ENCODE assay signal across 17 cellular contexts in genomic region chr11:124475265-124475664, GRCh38.
"Had no signal": no experiment of that assay in that cellular context is flagged by ENCODE, and none has a peak within 500 bp of the region (broad histone marks: within the 10 kb centered on the region; RNA-seq: fewer than 3 reads in every experiment).

No MANE protein-coding gene starts in this region.

- ATAC-seq: heart left ventricle; naive thymus-derived CD4-positive, alpha-beta T cell; psoas muscle; right lobe of liver had no signal

- DNase-seq: effector CD4-positive, alpha-beta T cell; endodermal cell; heart left ventricle; hippocampal formation; kidney glomerular epithelial cell; mesendoderm; naive thymus-derived CD4-positive, alpha-beta T cell; nephron progenitor cell; psoas muscle; retina; right lobe of liver; spleen; stimulated activated CD4-positive, alpha-beta T cell treated with anti-CD3 and anti-CD28 coated beads, Interleukin-15, amount 100 ng/mL, for 24 hours; stimulated activated CD4-positive, alpha-beta T cell treated with anti-CD3 and anti-CD28 coated beads, Interleukin-1b, Interleukin-23, amount 100 ng/mL, for 48 hours; stimulated activated CD4-positive, alpha-beta T cell treated with anti-CD3 and anti-CD28 coated beads, Interleukin-4, amount 100 ng/mL, for 24 hours; stimulated activated naive CD4-positive, alpha-beta T cell treated with Interleukin-2 at 50 U/mL for 16 hours; trophoblast cell had no signal
